13 cellular contexts compared by ENCODE assay signal in genomic region chr9:93110400-93110855, GRCh38. TPM values are rescaled to one million over a fixed set of nuclear protein-coding genes. Genes with fewer than 3 reads are reported as not detected.
DNase-seq lines count a peak whose midpoint lies in the region; ATAC-seq and TF ChIP-seq lines count a peak whose summit lies in the region.
"Had no signal": no experiment of that assay in that cellular context is flagged by ENCODE, and none has a peak within 500 bp of the region (broad histone marks: within the 10 kb centered on the region; RNA-seq: fewer than 3 reads in every experiment).

No MANE protein-coding gene starts in this region.

- ATAC-seq in left lung (no peak), HG03521 (IDR thresholded peaks at IDR 0.05; ENCODE audit: unreplicated experiment) (no peak)
- ATAC-seq in stimulated activated memory B cell treated with anti-CD40 and anti-IgM and Interleukin-4, amounts not matched to agents 10 μg/mL and 1 μg/mL and 100 μg/mL, for 72 hours, result no peak
- no peak for ATAC-seq in effector memory CD8-positive, alpha-beta T cell (replicated peaks)

- H3K27ac Mint-ChIP-seq in stimulated activated memory B cell treated with anti-CD40 and anti-IgM and Interleukin-4, amounts not matched to agents 10 μg/mL and 1 μg/mL and 100 μg/mL, for 72 hours, result peak overlapping the region; percentile 64
- no peak overlapping the region for H3K27ac Mint-ChIP-seq in effector memory CD8-positive, alpha-beta T cell
- H3K27ac Mint-ChIP-seq: activated naive CD8-positive, alpha-beta T cell; nephron progenitor cell had no signal

- CTCF ChIA-PET in RWPE1 (lab: Yijun Ruan, JAX), result interaction anchor here (0.6 to 2.3 kb wide), 8 partner anchors 9 to 197 kb away, joined by 3 to 18 read pairs (median 3); partner anchors contain the start of gene NINJ1

- no peak overlapping the region for H3K4me3 Mint-ChIP-seq in stimulated activated memory B cell treated with anti-CD40 and anti-IgM and Interleukin-4, amounts not matched to agents 10 μg/mL and 1 μg/mL and 100 μg/mL, for 72 hours
- H3K4me3 Mint-ChIP-seq in effector memory CD8-positive, alpha-beta T cell, result no peak overlapping the region
- H3K4me3 Mint-ChIP-seq: activated naive CD8-positive, alpha-beta T cell; nephron progenitor cell had no signal

- intact Hi-C loops in left lung (cut with DNase I), result no loop called here

- no peak for TF ChIP-seq CTCF in RWPE1 (conservative IDR thresholded peaks at IDR 0.05; ENCODE audit: low read depth)
- no peak for TF ChIP-seq CTCF in left lung (IDR thresholded peaks at IDR 0.05)

- no peaks in the 10 kb centered on the region for H3K27me3 Mint-ChIP-seq in stimulated activated memory B cell treated with anti-CD40 and anti-IgM and Interleukin-4, amounts not matched to agents 10 μg/mL and 1 μg/mL and 100 μg/mL, for 72 hours
- H3K27me3 Mint-ChIP-seq in effector memory CD8-positive, alpha-beta T cell, result no peaks in the 10 kb centered on the region
- H3K27me3 Mint-ChIP-seq: activated naive CD8-positive, alpha-beta T cell had no signal

- H3K9me3 Mint-ChIP-seq in stimulated activated memory B cell treated with anti-CD40 and anti-IgM and Interleukin-4, amounts not matched to agents 10 μg/mL and 1 μg/mL and 100 μg/mL, for 72 hours, result no peaks in the 10 kb centered on the region
- H3K9me3 Mint-ChIP-seq in effector memory CD8-positive, alpha-beta T cell, result no peaks in the 10 kb centered on the region
- H3K9me3 Mint-ChIP-seq: nephron progenitor cell had no signal

- H3K36me3 ChIP-seq in left lung, result peaks cover 0 to 57% of the 10 kb centered on the region in 2 donors

- peak; percentile 20 for DNase-seq in D341Med (ENCODE audit: low spot score)
- no peak for DNase-seq in RWPE1 (ENCODE audit: low spot score)
- peak; percentile 34 to 75 for DNase-seq in left lung
- DNase-seq in NCI-H2171 (lab: John Stamatoyannopoulos, UW), result no peak
- no peak for DNase-seq in effector memory CD8-positive, alpha-beta T cell
- DNase-seq: central memory CD4-positive, alpha-beta T cell; NCI-H446; nephron progenitor cell; stimulated activated CD4-positive, alpha-beta T cell treated with anti-CD3 and anti-CD28 coated beads, Interleukin-2, amount 100 ng/mL, for 24 hours had no signal

- no peaks in the 10 kb centered on the region for H3K27me3 ChIP-seq in left lung

- peak overlapping the region; percentile 68 for H3K27ac ChIP-seq in RWPE1
- H3K27ac ChIP-seq in left lung, result peak overlapping the region in 1 of 2 donors; percentile 90
- H3K27ac ChIP-seq: C4-2B had no signal

- peaks cover 0 to 83% of the 10 kb centered on the region in 2 donors for H3K4me1 ChIP-seq in left lung

- POLR2A ChIA-PET in RWPE1 (lab: Yijun Ruan, JAX; ENCODE audit: low non-redundant PET), result no interaction called here

- H3K4me1 Mint-ChIP-seq in stimulated activated memory B cell treated with anti-CD40 and anti-IgM and Interleukin-4, amounts not matched to agents 10 μg/mL and 1 μg/mL and 100 μg/mL, for 72 hours, result peaks cover 71% of the 10 kb centered on the region
- H3K4me1 Mint-ChIP-seq in effector memory CD8-positive, alpha-beta T cell (ENCODE audit: low read depth in 2 of 2), result peaks cover 20 to 27% of the 10 kb centered on the region in 2 donors

- peaks cover 33% of the 10 kb centered on the region for H3K36me3 Mint-ChIP-seq in stimulated activated memory B cell treated with anti-CD40 and anti-IgM and Interleukin-4, amounts not matched to agents 10 μg/mL and 1 μg/mL and 100 μg/mL, for 72 hours
- H3K36me3 Mint-ChIP-seq in effector memory CD8-positive, alpha-beta T cell (ENCODE audit: insufficient read depth), result peaks cover 60% of the 10 kb centered on the region

- H3K4me3 ChIP-seq in left lung, result no peak overlapping the region

- no peaks in the 10 kb centered on the region for H3K9me3 ChIP-seq in left lung

RNA-seq across cellular contexts. Expression of gene CARD19, which starts 14.4 kb away (rescaled TPM):
- 10 to 100 TPM; 27.7 to 43.0 TPM for total RNA-seq in left lung

RNA-seq across cellular contexts. Expression of gene NINJ1, which starts 23.6 kb away (rescaled TPM):
- 10 to 100 TPM; 77.9 to 83.5 TPM for total RNA-seq in left lung

RNA-seq across cellular contexts. Expression of gene SUSD3, which starts 51.9 kb away (rescaled TPM):
- total RNA-seq in left lung, result 1 to 10 TPM; 2.6 to 4.8 TPM

Comparison
In these comparisons a context has a peak if more than half of its experiments do, and no peak if none do; other contexts are left out.
1. DNase-seq: peak in D341Med (single experiment) and left lung (2 of 2); none in RWPE1 (single experiment), NCI-H2171 (single experiment) and effector memory CD8-positive, alpha-beta T cell (0 of 3).